ENCODE assay signal across 8 cellular contexts in the genomic region with DNA sequence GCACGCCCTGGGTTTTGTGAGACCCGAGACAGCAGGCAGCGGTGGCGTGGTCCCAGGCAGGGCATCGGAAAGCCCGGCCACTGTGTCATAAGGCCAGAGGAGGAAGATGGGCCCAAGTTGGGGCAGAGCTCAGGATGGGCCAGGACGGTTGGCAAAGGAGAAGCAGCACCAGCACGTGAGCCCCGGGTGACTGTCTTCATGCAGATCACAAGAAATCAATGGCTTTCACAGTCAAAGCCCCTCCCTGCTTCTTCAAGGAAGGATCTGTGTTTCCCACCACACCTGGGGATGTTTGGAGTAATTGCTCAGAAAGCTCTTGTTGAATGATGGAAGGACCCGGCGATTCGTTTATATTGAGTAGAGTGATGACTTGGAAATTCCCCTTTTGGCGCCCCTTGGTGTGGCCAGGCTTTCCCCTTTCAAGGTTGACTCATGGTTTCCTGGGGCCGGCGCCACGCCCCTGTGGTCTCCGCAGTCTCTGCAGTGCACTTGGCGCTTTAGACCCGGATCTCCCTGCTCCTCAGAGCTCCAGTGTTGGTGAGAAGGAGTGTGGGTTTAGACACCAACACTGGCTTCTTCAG. TPM values are rescaled to one million over a fixed set of nuclear protein-coding genes. Genes with fewer than 3 reads are reported as not detected.
DNase-seq lines count a peak whose midpoint lies in the region; ATAC-seq lines count a peak whose summit lies in the region.

No MANE protein-coding gene starts in this region.

- peaks cover 0 to 3% (median 0%) of the 10 kb centered on the region in 5 donors for H3K27me3 Mint-ChIP-seq in naive thymus-derived CD4-positive, alpha-beta T cell

- peaks cover 7% of the 10 kb centered on the region in 2 donors for H3K4me1 ChIP-seq in naive thymus-derived CD4-positive, alpha-beta T cell (ENCODE audit: control insufficient read depth in 2 of 2, insufficient read depth in 2 of 2, low read length in 2 of 2)

- peak; percentile 90 for ATAC-seq in GM21529 (IDR thresholded peaks at IDR 0.05; ENCODE audit: unreplicated experiment)
- peak; percentile 94 for ATAC-seq in naive thymus-derived CD4-positive, alpha-beta T cell

- peaks cover 0 to 3% (median 0%) of the 10 kb centered on the region in 5 donors for H3K36me3 Mint-ChIP-seq in naive thymus-derived CD4-positive, alpha-beta T cell

- H3K4me1 Mint-ChIP-seq in naive thymus-derived CD4-positive, alpha-beta T cell, result peaks cover 11 to 52% (median 15%) of the 10 kb centered on the region in 7 donors

- no peak overlapping the region for H3K27ac ChIP-seq in naive thymus-derived CD4-positive, alpha-beta T cell (ENCODE audit: low read depth, low read length)

- H3K9me3 Mint-ChIP-seq in naive thymus-derived CD4-positive, alpha-beta T cell, result no peaks in the 10 kb centered on the region

- H3K4me3 ChIP-seq in MG63, result no peak overlapping the region
- no peak overlapping the region for H3K4me3 ChIP-seq in naive thymus-derived CD4-positive, alpha-beta T cell (ENCODE audit: low read length)

- intact Hi-C loops in naive thymus-derived CD4-positive, alpha-beta T cell (cut with micrococcal nuclease), result loop anchor here in 1 of 2 donors (5.0 kb wide), 2 partner anchors 46 to 141 kb away; no protein-coding TSS in a partner anchor

- H3K9me3 ChIP-seq in MG63, result no peaks in the 10 kb centered on the region
- no peaks in the 10 kb centered on the region for H3K9me3 ChIP-seq in naive thymus-derived CD4-positive, alpha-beta T cell (ENCODE audit: control insufficient read depth in 2 of 3, low read length in 3 of 3)

- DNase-seq in D341Med (ENCODE audit: low spot score) (peak; percentile 10), MG63 (peak; percentile 85), cortex of kidney (lab: John Stamatoyannopoulos, UW) (no peak), NCI-H187 (lab: John Stamatoyannopoulos, UW) (no peak), KG1 (lab: John Stamatoyannopoulos, UW) (no peak)
- peak; percentile 64 for DNase-seq in activated T-cell treated with anti-CD3 and anti-CD28 coated beads, Interleukin-2, amount 50 U/mL, for 1 hour
- peak in 3 of 9 donors; percentile 13 to 82 (median 24) for DNase-seq in naive thymus-derived CD4-positive, alpha-beta T cell

- no peaks in the 10 kb centered on the region for H3K36me3 ChIP-seq in MG63
- H3K36me3 ChIP-seq in naive thymus-derived CD4-positive, alpha-beta T cell (ENCODE audit: control insufficient read depth in 2 of 3, insufficient read depth in 3 of 3, low read length in 3 of 3), result no peaks in the 10 kb centered on the region

- H3K27ac Mint-ChIP-seq in naive thymus-derived CD4-positive, alpha-beta T cell, result peak overlapping the region in 2 of 9 donors; percentile 41 to 74

- no peaks in the 10 kb centered on the region for H3K27me3 ChIP-seq in MG63
- no peaks in the 10 kb centered on the region for H3K27me3 ChIP-seq in naive thymus-derived CD4-positive, alpha-beta T cell (ENCODE audit: control insufficient read depth in 2 of 2, insufficient read depth in 2 of 2, low read length in 2 of 2)

- peak overlapping the region in 6 of 10 donors; percentile 30 to 74 (median 40) for H3K4me3 Mint-ChIP-seq in naive thymus-derived CD4-positive, alpha-beta T cell

- POLR2A ChIA-PET in naive thymus-derived CD4-positive, alpha-beta T cell (lab: Charles Lee), result no interaction called here

- CTCF ChIA-PET in naive thymus-derived CD4-positive, alpha-beta T cell (lab: Charles Lee), result no interaction called here

RNA-seq across cellular contexts. Expression of a gene that starts 52.1 kb away (rescaled TPM):
- total RNA-seq in MG63 (2014; rRNA removed; shearing (Covaris generic); ENCODE audit: low replicate concordance), result 0.63 TPM in 1 of 2 replicates, not detected in the other
- total RNA-seq in naive thymus-derived CD4-positive, alpha-beta T cell, result 1 to 10 TPM in 1 of 5 experiments, under 1 TPM in 1, not detected in 3; 0.39 to 1.5 TPM
- not detected for polyA plus RNA-seq in naive thymus-derived CD4-positive, alpha-beta T cell

Comparison
In these comparisons a context has a peak if more than half of its experiments do, and no peak if none do; other contexts are left out.
1. DNase-seq: peak in D341Med (single experiment), MG63 (single experiment) and activated T-cell treated with anti-CD3 and anti-CD28 coated beads, Interleukin-2, amount 50 U/mL, for 1 hour (single experiment); none in cortex of kidney (single experiment), NCI-H187 (0 of 2) and KG1 (single experiment).